In the genomic region with DNA sequence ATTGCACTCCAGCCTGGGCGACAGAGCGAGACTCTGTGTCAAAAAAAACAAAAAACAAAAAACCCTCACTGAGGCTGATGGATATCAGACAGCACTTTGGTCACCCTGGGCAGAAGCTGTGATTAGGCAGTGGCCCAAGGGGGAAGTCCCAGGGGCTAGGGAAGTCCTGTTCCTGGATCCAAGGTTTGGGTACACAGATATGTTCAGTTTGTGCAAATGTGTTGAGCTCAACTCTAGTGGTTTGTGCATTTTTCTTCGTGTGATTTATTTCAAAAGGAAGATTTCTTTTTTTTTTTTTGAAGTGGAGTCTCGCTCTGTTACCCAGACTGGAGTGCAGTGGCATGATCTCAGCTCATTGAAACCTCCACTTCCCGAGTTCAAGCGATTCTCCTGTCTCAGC, we compare ENCODE assay signal across 1 cellular context.
TF ChIP-seq lines count a peak whose summit lies in the region.

No MANE protein-coding gene starts in this region.

TF ChIP-seq in GM12878, 131 proteins besides CTCF, POLR2A, EP300 and RAD21 (continued from another document and continues in another):
- TF ChIP-seq, protein P1, sequence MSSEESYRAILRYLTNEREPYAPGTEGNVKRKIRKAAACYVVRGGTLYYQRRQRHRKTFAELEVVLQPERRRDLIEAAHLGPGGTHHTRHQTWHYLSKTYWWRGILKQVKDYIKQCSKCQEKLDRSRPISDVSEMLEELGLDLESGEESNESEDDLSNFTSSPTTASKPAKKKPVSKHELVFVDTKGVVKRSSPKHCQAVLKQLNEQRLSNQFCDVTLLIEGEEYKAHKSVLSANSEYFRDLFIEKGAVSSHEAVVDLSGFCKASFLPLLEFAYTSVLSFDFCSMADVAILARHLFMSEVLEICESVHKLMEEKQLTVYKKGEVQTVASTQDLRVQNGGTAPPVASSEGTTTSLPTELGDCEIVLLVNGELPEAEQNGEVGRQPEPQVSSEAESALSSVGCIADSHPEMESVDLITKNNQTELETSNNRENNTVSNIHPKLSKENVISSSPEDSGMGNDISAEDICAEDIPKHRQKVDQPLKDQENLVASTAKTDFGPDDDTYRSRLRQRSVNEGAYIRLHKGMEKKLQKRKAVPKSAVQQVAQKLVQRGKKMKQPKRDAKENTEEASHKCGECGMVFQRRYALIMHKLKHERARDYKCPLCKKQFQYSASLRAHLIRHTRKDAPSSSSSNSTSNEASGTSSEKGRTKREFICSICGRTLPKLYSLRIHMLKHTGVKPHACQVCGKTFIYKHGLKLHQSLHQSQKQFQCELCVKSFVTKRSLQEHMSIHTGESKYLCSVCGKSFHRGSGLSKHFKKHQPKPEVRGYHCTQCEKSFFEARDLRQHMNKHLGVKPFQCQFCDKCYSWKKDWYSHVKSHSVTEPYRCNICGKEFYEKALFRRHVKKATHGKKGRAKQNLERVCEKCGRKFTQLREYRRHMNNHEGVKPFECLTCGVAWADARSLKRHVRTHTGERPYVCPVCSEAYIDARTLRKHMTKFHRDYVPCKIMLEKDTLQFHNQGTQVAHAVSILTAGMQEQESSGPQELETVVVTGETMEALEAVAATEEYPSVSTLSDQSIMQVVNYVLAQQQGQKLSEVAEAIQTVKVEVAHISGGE (CRISPR knock-in tag; IDR thresholded peaks at IDR 0.05) = no peak
- no peak for TF ChIP-seq NRF1 (conservative IDR thresholded peaks at IDR 0.05; ENCODE audit: low read depth, low read length)
- TF ChIP-seq IRF4 (IDR thresholded peaks at IDR 0.05; ENCODE audit: low read depth, low read length) = no peak
- TF ChIP-seq RUNX3 (IDR thresholded peaks at IDR 0.05; ENCODE audit: low read length) = peak; percentile 34; the same call in 1 of the 2 replicates
- peak; percentile 14 for TF ChIP-seq MEF2B (IDR thresholded peaks at IDR 0.05; ENCODE audit: partially characterized antibody, poor library complexity, severe bottlenecking)
- TF ChIP-seq SMAD5 (IDR thresholded peaks at IDR 0.05; ENCODE audit: low read depth) = no peak
- TF ChIP-seq CBX5 (IDR thresholded peaks at IDR 0.05; ENCODE audit: low read depth) = no peak
- no peak for TF ChIP-seq CHD4 (IDR thresholded peaks at IDR 0.05)
- TF ChIP-seq STAT3 (IDR thresholded peaks at IDR 0.05; ENCODE audit: low read depth, low read length) = no peak
- TF ChIP-seq CBFB (IDR thresholded peaks at IDR 0.05; ENCODE audit: low read depth) = no peak
- TF ChIP-seq USF1 (IDR thresholded peaks at IDR 0.05; ENCODE audit: borderline replicate concordance, extremely low read length, insufficient read depth, low read depth, low read length) = no peak
- TF ChIP-seq ZSCAN29 (IDR thresholded peaks at IDR 0.05) = no peak
- TF ChIP-seq SMARCA5 (IDR thresholded peaks at IDR 0.05) = no peak
- TF ChIP-seq NFXL1 (IDR thresholded peaks at IDR 0.05; ENCODE audit: borderline replicate concordance) = no peak
- TF ChIP-seq, protein P2, sequence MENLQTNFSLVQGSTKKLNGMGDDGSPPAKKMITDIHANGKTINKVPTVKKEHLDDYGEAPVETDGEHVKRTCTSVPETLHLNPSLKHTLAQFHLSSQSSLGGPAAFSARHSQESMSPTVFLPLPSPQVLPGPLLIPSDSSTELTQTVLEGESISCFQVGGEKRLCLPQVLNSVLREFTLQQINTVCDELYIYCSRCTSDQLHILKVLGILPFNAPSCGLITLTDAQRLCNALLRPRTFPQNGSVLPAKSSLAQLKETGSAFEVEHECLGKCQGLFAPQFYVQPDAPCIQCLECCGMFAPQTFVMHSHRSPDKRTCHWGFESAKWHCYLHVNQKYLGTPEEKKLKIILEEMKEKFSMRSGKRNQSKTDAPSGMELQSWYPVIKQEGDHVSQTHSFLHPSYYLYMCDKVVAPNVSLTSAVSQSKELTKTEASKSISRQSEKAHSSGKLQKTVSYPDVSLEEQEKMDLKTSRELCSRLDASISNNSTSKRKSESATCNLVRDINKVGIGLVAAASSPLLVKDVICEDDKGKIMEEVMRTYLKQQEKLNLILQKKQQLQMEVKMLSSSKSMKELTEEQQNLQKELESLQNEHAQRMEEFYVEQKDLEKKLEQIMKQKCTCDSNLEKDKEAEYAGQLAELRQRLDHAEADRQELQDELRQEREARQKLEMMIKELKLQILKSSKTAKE (IDR thresholded peaks at IDR 0.05; ENCODE audit: low read depth, poor library complexity, severe bottlenecking) = no peak
- peak; percentile 53; the same call in 1 of the 2 replicates for TF ChIP-seq MTA2 (IDR thresholded peaks at IDR 0.05; ENCODE audit: low read depth)
- TF ChIP-seq BCL3 (IDR thresholded peaks at IDR 0.05; ENCODE audit: borderline replicate concordance, insufficient read depth, low read depth, low read length, poor library complexity, severe bottlenecking) = no peak
- no peak for TF ChIP-seq JUND (IDR thresholded peaks at IDR 0.05; ENCODE audit: low read depth, low read length)
- no peak for TF ChIP-seq KLF5 (IDR thresholded peaks at IDR 0.05; ENCODE audit: partially characterized antibody)
- TF ChIP-seq POLR2AphosphoS5 (IDR thresholded peaks at IDR 0.05; ENCODE audit: low read length) = no peak
- peak; percentile 44; the same call in 1 of the 2 replicates for TF ChIP-seq ZNF687 (IDR thresholded peaks at IDR 0.05)
- no peak for TF ChIP-seq WRNIP1 (IDR thresholded peaks at IDR 0.05; ENCODE audit: borderline replicate concordance, low read depth, low read length)
- no peak for TF ChIP-seq NR2F1 (conservative IDR thresholded peaks at IDR 0.05)
- TF ChIP-seq EGR1 (IDR thresholded peaks at IDR 0.05; ENCODE audit: borderline replicate concordance in 1 of 2, low read depth in 2 of 2, low read length in 2 of 2) = no peak
- TF ChIP-seq, protein P3, sequence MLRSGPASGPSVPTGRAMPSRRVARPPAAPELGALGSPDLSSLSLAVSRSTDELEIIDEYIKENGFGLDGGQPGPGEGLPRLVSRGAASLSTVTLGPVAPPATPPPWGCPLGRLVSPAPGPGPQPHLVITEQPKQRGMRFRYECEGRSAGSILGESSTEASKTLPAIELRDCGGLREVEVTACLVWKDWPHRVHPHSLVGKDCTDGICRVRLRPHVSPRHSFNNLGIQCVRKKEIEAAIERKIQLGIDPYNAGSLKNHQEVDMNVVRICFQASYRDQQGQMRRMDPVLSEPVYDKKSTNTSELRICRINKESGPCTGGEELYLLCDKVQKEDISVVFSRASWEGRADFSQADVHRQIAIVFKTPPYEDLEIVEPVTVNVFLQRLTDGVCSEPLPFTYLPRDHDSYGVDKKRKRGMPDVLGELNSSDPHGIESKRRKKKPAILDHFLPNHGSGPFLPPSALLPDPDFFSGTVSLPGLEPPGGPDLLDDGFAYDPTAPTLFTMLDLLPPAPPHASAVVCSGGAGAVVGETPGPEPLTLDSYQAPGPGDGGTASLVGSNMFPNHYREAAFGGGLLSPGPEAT (IDR thresholded peaks at IDR 0.05; ENCODE audit: low read depth) = peak; percentile 60; the same call in 1 of the 2 replicates
- no peak for TF ChIP-seq FOXM1 (IDR thresholded peaks at IDR 0.05; ENCODE audit: low read depth, low read length)
- TF ChIP-seq IKZF1 (conservative IDR thresholded peaks at IDR 0.05) = peak; percentile 67
- no peak for TF ChIP-seq RELA (IDR thresholded peaks at IDR 0.05; ENCODE audit: borderline replicate concordance, partially characterized antibody)
- TF ChIP-seq BRCA1 (IDR thresholded peaks at IDR 0.05; ENCODE audit: low read depth, low read length) = no peak
- no peak for TF ChIP-seq HSF1 (IDR thresholded peaks at IDR 0.05; ENCODE audit: low read depth, low read length)
- TF ChIP-seq BHLHE40 (IDR thresholded peaks at IDR 0.05; ENCODE audit: borderline replicate concordance in 1 of 2, low read depth in 2 of 2, low read length in 1 of 2) = peak in 1 of 2 experiments; percentile 20; a peak in 1 of 4 replicates
- no peak for TF ChIP-seq HCFC1 (IDR thresholded peaks at IDR 0.05; ENCODE audit: low read length)
- TF ChIP-seq ZNF592 (IDR thresholded peaks at IDR 0.05) = no peak
- TF ChIP-seq MEF2A (IDR thresholded peaks at IDR 0.05; ENCODE audit: insufficient read depth, low read depth, low read length) = no peak
- TF ChIP-seq ZZZ3 (IDR thresholded peaks at IDR 0.05; ENCODE audit: control insufficient read depth, insufficient read length, low read depth) = no peak
- TF ChIP-seq SPI1 (IDR thresholded peaks at IDR 0.05; ENCODE audit: borderline replicate concordance, insufficient read depth, low read depth, low read length) = peak; percentile 16; the same call in 1 of the 2 replicates
